8 cellular contexts compared by ENCODE assay signal in the genomic region with DNA sequence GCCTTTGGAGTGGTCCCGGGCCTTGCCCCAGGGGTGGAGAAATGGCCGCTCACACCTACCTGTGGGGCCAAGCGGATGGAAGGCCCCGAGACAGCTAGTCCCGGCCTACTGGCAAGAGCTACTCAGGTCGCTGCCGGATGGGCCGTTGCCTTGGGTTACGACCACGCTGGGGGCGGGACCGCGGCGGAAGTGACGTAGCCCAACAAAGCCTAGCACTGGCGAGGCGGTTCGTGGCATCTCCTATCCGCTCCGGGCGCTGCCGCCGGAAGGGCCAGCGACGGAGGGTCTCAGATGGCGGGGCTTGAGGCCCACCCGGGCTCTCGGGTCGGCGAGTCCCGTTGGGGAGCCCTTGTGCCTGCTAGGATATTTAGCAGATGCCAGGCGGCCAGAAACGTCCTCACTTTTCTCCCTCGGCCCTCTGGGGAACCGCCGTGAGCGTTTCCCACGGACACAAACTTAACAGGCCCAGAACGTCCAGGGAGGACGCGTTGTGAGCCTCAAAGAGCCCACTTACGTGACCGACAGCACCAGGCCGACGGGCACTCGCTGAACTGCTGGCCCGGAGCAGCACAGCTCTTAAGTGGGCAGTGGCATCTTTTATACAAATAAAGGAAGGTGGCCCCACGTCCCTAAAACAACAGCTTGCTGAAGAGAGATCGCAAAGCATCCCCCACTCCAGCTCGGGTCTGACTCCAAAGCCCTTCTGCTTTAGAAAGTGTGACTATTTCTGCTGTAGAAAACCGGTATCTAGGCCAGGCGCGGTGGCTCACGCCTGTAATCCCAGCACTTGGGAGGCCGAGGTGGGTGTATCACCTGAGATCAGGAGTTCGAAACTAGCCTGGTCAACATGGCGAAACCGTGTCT. TPM values are rescaled to one million over a fixed set of nuclear protein-coding genes. Genes with fewer than 3 reads are reported as not detected.
DNase-seq lines count a peak whose midpoint lies in the region; ATAC-seq and TF ChIP-seq lines count a peak whose summit lies in the region.

Gene C16orf46 (minus strand): TSS at position 162 of the 864 bp plus-strand sequence. CDS start 13,283 bp downstream, outside the sequence.

- H2BK120ac ChIP-seq in mesendoderm (ENCODE audit: low read depth, low read length): no peak within 1 kb of the TSS

- H4K5ac ChIP-seq in mesendoderm (ENCODE audit: low read length): no peak within 1 kb of the TSS

- no peak within 1 kb of the TSS for H2BK15ac ChIP-seq in mesendoderm (replicated peaks; ENCODE audit: low read depth)

- H3K4me3 Mint-ChIP-seq in Caco-2 (ENCODE audit: unreplicated experiment): no peak within 1 kb of the TSS

- no peaks in the 10 kb centered on the region for H3K27me3 ChIP-seq in Caco-2 (replicated peaks; ENCODE audit: control insufficient read depth, insufficient read depth, low read length)
- no peaks in the 10 kb centered on the region for H3K27me3 ChIP-seq in endocrine pancreas (ENCODE audit: control insufficient read depth, insufficient read depth, low read length)
- H3K27me3 ChIP-seq in mesendoderm (ENCODE audit: insufficient read depth, low read length, poor library complexity): no peaks in the 10 kb centered on the region

- peak within 1 kb of the TSS; percentile 83 for H3K4me2 ChIP-seq in mesendoderm (ENCODE audit: low read length)

- H3K9me3 Mint-ChIP-seq in Caco-2 (ENCODE audit: unreplicated experiment): no peaks in the 10 kb centered on the region

- BruUV-seq in Caco-2 (replicated peaks; lab: Mats Ljungman, UMichigan): TSS peak; percentile 82

- peak within 1 kb of the TSS; percentile 39 for H3K27ac ChIP-seq in mesendoderm (ENCODE audit: low read depth, low read length)

- peak within 1 kb of the TSS; percentile 64 for H3K4ac ChIP-seq in mesendoderm (ENCODE audit: low read depth, low read length)

- no peaks in the 10 kb centered on the region for H3K79me2 ChIP-seq in mesendoderm (ENCODE audit: control insufficient read depth, insufficient read depth, low read length)

- WGBS in mesendoderm (ENCODE audit: extremely low coverage, insufficient coverage, low lambda C conversion rate): no CpG with 5 or more reads among the region's 58 CpGs

- DNase-seq in Caco-2: peak; percentile 97 to 99
- peak; percentile 96 for DNase-seq in HT-29 (ENCODE audit: low spot score)
- peak; percentile 92 for DNase-seq in NK-92 treated with Interleukin-12 subunit alpha and Interleukin-12 subunit beta, amount 100 ng/mL, for 24 hours (lab: John Stamatoyannopoulos, UW)
- peak; percentile 95 to 98 (median 96) for DNase-seq in activated CD8-positive, alpha-beta memory T cell treated with anti-CD3 and anti-CD28 coated beads for 48 hours (ENCODE audit: low read depth in 2 of 3, low spot score in 2 of 3)
- peak; percentile 98 for DNase-seq in mesendoderm
- DNase-seq in stimulated activated CD8-positive, alpha-beta memory T cell treated with anti-CD3 and anti-CD28 coated beads, Interleukin-12 subunit alpha, Interleukin-12 subunit beta, amount 100 ng/mL, for 24 hours (ENCODE audit: extremely low read depth): peak; percentile 92

- H3K9me3 ChIP-seq in Caco-2 (no peaks in the 10 kb centered on the region), endocrine pancreas (ENCODE audit: control insufficient read depth, low read length) (no peaks in the 10 kb centered on the region)

- H3K4me3 ChIP-seq in Caco-2 (ENCODE audit: low read depth, low read length) (peak within 1 kb of the TSS; percentile 68), endocrine pancreas (ENCODE audit: control insufficient read depth, insufficient read depth, low read length) (peak within 1 kb of the TSS; percentile 69), mesendoderm (ENCODE audit: low read length) (peak within 1 kb of the TSS; percentile 89)

- no peak within 1 kb of the TSS for H4K8ac ChIP-seq in mesendoderm (ENCODE audit: low read depth, low read length)

- H3K27me3 Mint-ChIP-seq in Caco-2 (ENCODE audit: insufficient read depth, unreplicated experiment): no peaks in the 10 kb centered on the region

- no peaks in the 10 kb centered on the region for H3K79me1 ChIP-seq in mesendoderm (ENCODE audit: low read length)

- H3K9ac ChIP-seq in endocrine pancreas (ENCODE audit: control insufficient read depth, insufficient read depth, low read length) (peak within 1 kb of the TSS; percentile 92), mesendoderm (ENCODE audit: low read length) (peak within 1 kb of the TSS; percentile 76)

- H3K36me3 ChIP-seq in Caco-2 (ENCODE audit: control insufficient read depth, insufficient read depth, low read length) (no peaks in the 10 kb centered on the region), endocrine pancreas (ENCODE audit: control insufficient read depth, insufficient read depth, low read length) (no peaks in the 10 kb centered on the region), mesendoderm (ENCODE audit: control insufficient read depth, insufficient read depth, low read length) (no peaks in the 10 kb centered on the region)

- H3K36me3 Mint-ChIP-seq in Caco-2 (ENCODE audit: insufficient read depth, unreplicated experiment): peaks cover 6% of the 10 kb centered on the region

- peak; percentile 94 for ATAC-seq in GM21367 (IDR thresholded peaks at IDR 0.05; ENCODE audit: unreplicated experiment)

- no peaks in the 10 kb centered on the region for H3K4me1 Mint-ChIP-seq in Caco-2 (ENCODE audit: low read depth, unreplicated experiment)

- CTCF ChIA-PET in Caco-2 (lab: Charles Lee): interaction anchor here (0.5 to 2.4 kb wide), 6 partner anchors 42 to 809 kb away, joined by 3 to 17 read pairs (median 4); partner anchors contain the start of genes ATMIN, CENPN and CMC2

- no peak within 1 kb of the TSS for H2AK5ac ChIP-seq in mesendoderm (ENCODE audit: low read length)

- TF ChIP-seq CTCF in Caco-2 (IDR thresholded peaks at IDR 0.05; ENCODE audit: insufficient read depth in 1 of 2, low read depth in 1 of 2, low read length in 1 of 2, severe bottlenecking in 1 of 2, unreplicated experiment in 1 of 2): no peak

- H3K27ac Mint-ChIP-seq in Caco-2 (ENCODE audit: unreplicated experiment): no peak within 1 kb of the TSS

- H3K23ac ChIP-seq in mesendoderm (ENCODE audit: low read length): no peak within 1 kb of the TSS

- peak within 1 kb of the TSS; percentile 62 for H2BK5ac ChIP-seq in mesendoderm (ENCODE audit: low read length)

- POLR2A ChIA-PET in Caco-2 (lab: Charles Lee): interaction anchor here (0.6 to 1.5 kb wide), 11 partner anchors 11 to 239 kb away, joined by 3 to 10 read pairs (median 3); partner anchors contain the start of genes ATMIN, BCO1, CENPN and CMC2

- peaks cover 7% of the 10 kb centered on the region; the same call in 1 of the 2 replicates for H3K4me1 ChIP-seq in Caco-2
- H3K4me1 ChIP-seq in endocrine pancreas (ENCODE audit: control insufficient read depth, insufficient read depth, low read length): no peaks in the 10 kb centered on the region
- no peaks in the 10 kb centered on the region for H3K4me1 ChIP-seq in mesendoderm (ENCODE audit: control insufficient read depth, low read depth, low read length)

- intact Hi-C loops in Caco-2 (cut with micrococcal nuclease; ENCODE audit: unreplicated experiment): loop anchor here (1.0 to 5.0 kb wide), 3 partner anchors 42 to 73 kb away; partner anchors contain the start of gene ATMIN

- H3K18ac ChIP-seq in mesendoderm (ENCODE audit: low read length): peak within 1 kb of the TSS; percentile 34

- peak within 1 kb of the TSS; percentile 92 for H3K56ac ChIP-seq in mesendoderm (ENCODE audit: low read length)

RNA-seq across cellular contexts. Expression of gene C16orf46, which starts in this region (rescaled TPM):
- total RNA-seq in Caco-2 (2022): 0.70 and 0.95 TPM in 2 replicates
- total RNA-seq in HT-29 (2014; rRNA removed; shearing (Covaris generic)): 2.4 TPM in 1 of 2 replicates, not detected in the other
- 0.91 TPM for polyA plus RNA-seq in mesendoderm (2013, experiment 1 of 2)
- polyA plus RNA-seq in mesendoderm (2013, experiment 2 of 2): 0.88 TPM

Comparison
In these comparisons a context has a peak if more than half of its experiments do, and no peak if none do; other contexts are left out.
1. Peak in every context shown above with its lines: DNase-seq, ATAC-seq, H3K4me3 ChIP-seq and H3K27ac ChIP-seq.
2. Peak in DNase-seq and H3K4me3 ChIP-seq in Caco-2; RNA of the gene not detected or under 1 TPM.